ENCODE assay signal across 8 cellular contexts in genomic region chr5:176416123-176416924, GRCh38. TPM values are rescaled to one million over a fixed set of nuclear protein-coding genes. Genes with fewer than 3 reads are reported as not detected.
A peak's percentile ranks its signal among the peaks of the same experiment; 100 is the strongest.
DNase-seq lines count a peak whose midpoint lies in the region; ATAC-seq and TF ChIP-seq lines count a peak whose summit lies in the region.

A gene with protein sequence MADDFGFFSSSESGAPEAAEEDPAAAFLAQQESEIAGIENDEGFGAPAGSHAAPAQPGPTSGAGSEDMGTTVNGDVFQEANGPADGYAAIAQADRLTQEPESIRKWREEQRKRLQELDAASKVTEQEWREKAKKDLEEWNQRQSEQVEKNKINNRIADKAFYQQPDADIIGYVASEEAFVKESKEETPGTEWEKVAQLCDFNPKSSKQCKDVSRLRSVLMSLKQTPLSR (minus strand): TSS chr5:176416539. CDS start chr5:176416363, 176 bp downstream.

- H3K4me1 ChIP-seq in OCI-LY7 (ENCODE audit: insufficient read depth, low read length, poor library complexity, severe bottlenecking) (peaks cover 21% of the 10 kb centered on the region), mucosa of descending colon (ENCODE audit: low read depth) (peaks cover 36% of the 10 kb centered on the region)

- H3K4me3 ChIP-seq in OCI-LY7 (ENCODE audit: low read depth, low read length, poor library complexity, severe bottlenecking) (peak within 1 kb of the TSS; percentile 86), mucosa of descending colon (peak within 1 kb of the TSS; percentile 94)

- H3K9me3 ChIP-seq in OCI-LY7 (ENCODE audit: low read length) (peaks cover 10% of the 10 kb centered on the region; the same call in 1 of the 2 replicates), mucosa of descending colon (no peaks in the 10 kb centered on the region)

- H3K9me2 ChIP-seq in OCI-LY7 (ENCODE audit: insufficient read depth, low read length), result no peaks in the 10 kb centered on the region

- intact Hi-C loops in OCI-LY7 (cut with micrococcal nuclease; ENCODE audit: unreplicated experiment) (loop anchor here (1.0 to 2.0 kb wide), 4 partner anchors 127 to 230 kb away; partner anchors contain the start of gene TSPAN17), mucosa of descending colon (cut with DNase I, micrococcal nuclease) (loop anchor here in 1 of 2 donors (10.0 kb wide), 1 partner anchor 128 kb away; the partner anchor contains the start of gene CDHR2)

- H3K36me3 ChIP-seq in OCI-LY7 (ENCODE audit: insufficient read depth, low read length), result no peaks in the 10 kb centered on the region
- no peaks in the 10 kb centered on the region for H3K36me3 ChIP-seq in mucosa of descending colon (ENCODE audit: low read depth)

- ATAC-seq in mucosa of descending colon, result peak; percentile 94

- no peaks in the 10 kb centered on the region for H4K20me1 ChIP-seq in OCI-LY7 (ENCODE audit: insufficient read depth, low read length)

- peak within 1 kb of the TSS; percentile 94 for H3K4me2 ChIP-seq in OCI-LY7 (ENCODE audit: low read length)

- H3K27ac ChIP-seq in OCI-LY7 (ENCODE audit: low read depth, low read length, poor library complexity, severe bottlenecking) (peak within 1 kb of the TSS; percentile 2), epithelial cell of prostate (peak within 1 kb of the TSS; percentile 98)

- DNase-seq in D341Med (ENCODE audit: low spot score) (peak; percentile 98), GM20000 (ENCODE audit: low spot score) (peak; percentile 97), HT1080 (ENCODE audit: low read depth) (peak; percentile 79), OCI-LY7 (ENCODE audit: low spot score) (peak; percentile 93), activated T-cell treated with anti-CD3 and anti-CD28 coated beads for 4 hours (peak; percentile 87), epithelial cell of prostate (ENCODE audit: low read depth, low spot score) (peak; percentile 59), mucosa of descending colon (peak; percentile 94 to 97 (median 96))
- peak; percentile 87 for DNase-seq in stimulated activated CD8-positive, alpha-beta memory T cell treated with anti-CD3 and anti-CD28 coated beads, Interleukin-4, amount 100 ng/mL, for 24 hours (ENCODE audit: low read depth)

- no TSS peak for BruUV-seq in OCI-LY7 (replicated peaks; lab: Mats Ljungman, UMichigan)

- TF ChIP-seq CTCF in GM20000 (IDR thresholded peaks at IDR 0.05; ENCODE audit: extremely low read depth, missing control alignments) (peak; percentile 91), OCI-LY7 (conservative IDR thresholded peaks at IDR 0.05; ENCODE audit: low read length) (peak; percentile 71), mucosa of descending colon (IDR thresholded peaks at IDR 0.05) (peak; percentile 73)

- H2AFZ ChIP-seq in OCI-LY7 (ENCODE audit: low read length), result peak within 1 kb of the TSS; percentile 78

- CTCF ChIA-PET in OCI-LY7 (lab: Charles Lee; ENCODE audit: unreplicated experiment), result interaction anchor here (0.5 to 0.6 kb wide), 5 partner anchors 10 to 322 kb away, joined by 3 read pairs; no protein-coding TSS in a partner anchor

- peaks cover 11% of the 10 kb centered on the region; the same call in 1 of the 2 replicates for H3K79me2 ChIP-seq in OCI-LY7 (ENCODE audit: insufficient read depth, low read depth, low read length)

- POLR2A ChIA-PET in OCI-LY7 (lab: Charles Lee), result interaction anchor here (0.7 kb wide), 1 partner anchor 122 kb away, joined by 3 read pairs; no protein-coding TSS in a partner anchor

RNA-seq across cellular contexts. Expression of the gene that starts here (rescaled TPM):
- 156 and 158 TPM in 2 replicates for total RNA-seq in HT1080 (2014; rRNA removed; shearing (Covaris generic))
- 97.1 and 102 TPM in 2 replicates for polyA plus RNA-seq in HT1080 (2015; cell fraction: cytosol; rRNA removed)
- 34.6 and 39.8 TPM in 2 replicates for polyA plus RNA-seq in HT1080 (2015; cell fraction: nucleus; rRNA removed)
- total RNA-seq in OCI-LY7 (2014; rRNA removed; shearing (Covaris generic)), result 53.4 and 69.2 TPM in 2 replicates
- 44.5 and 53.0 TPM in 2 replicates for total RNA-seq in OCI-LY7 (2022)
- 100 to 1,000 TPM; 144 to 234 (median 199) TPM for total RNA-seq in mucosa of descending colon

Comparison
In these comparisons a context has a peak if more than half of its experiments do, and no peak if none do; other contexts are left out.
1. Peak in every context shown above with its lines: DNase-seq, ATAC-seq, H3K4me3 ChIP-seq and H3K27ac ChIP-seq.